Comparison of ENCODE assay signal across 26 cellular contexts in the genomic region with DNA sequence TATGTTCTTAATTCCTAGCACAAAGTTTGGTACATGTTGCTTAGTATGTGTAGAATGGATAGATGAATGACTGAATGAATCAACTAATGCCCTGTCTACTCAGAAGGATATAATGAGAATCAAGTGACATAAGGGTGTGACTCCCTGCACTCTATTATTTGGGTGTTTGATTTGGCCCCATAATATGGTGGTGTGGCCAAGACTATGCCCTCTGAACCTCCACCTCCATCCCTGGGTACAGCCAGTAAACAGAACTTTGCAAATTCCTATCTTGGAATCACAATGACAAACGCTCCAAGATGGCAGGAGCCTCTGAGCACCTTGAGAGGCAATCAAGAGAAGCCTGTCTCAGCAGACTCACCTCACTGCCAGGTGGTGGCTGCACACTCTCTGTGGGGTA.
DNase-seq lines count a peak whose midpoint lies in the region; ATAC-seq, FAIRE-seq and TF ChIP-seq lines count a peak whose summit lies in the region.
"Had no signal": no experiment of that assay in that cellular context is flagged by ENCODE, and none has a peak within 500 bp of the region (broad histone marks: within the 10 kb centered on the region; RNA-seq: fewer than 3 reads in every experiment).

No MANE protein-coding gene starts in this region.

- H2BK15ac ChIP-seq in IMR-90 (ENCODE audit: low read depth, low read length) (no peak overlapping the region; the same call in 2 of the 3 replicates), mesendoderm (replicated peaks; ENCODE audit: low read depth) (no peak overlapping the region)

- H3K27ac Mint-ChIP-seq in MCF 10A (ENCODE audit: low read depth, unreplicated experiment) (peak overlapping the region; percentile 88), astrocyte (ENCODE audit: unreplicated experiment) (no peak overlapping the region)
- H3K27ac Mint-ChIP-seq: CD4-positive, alpha-beta T cell; GM23338; H9; HFFc6 had no signal

- H4K8ac ChIP-seq in IMR-90 (ENCODE audit: low read depth in 2 of 2, low read length in 2 of 2) (no peak overlapping the region), mesendoderm (ENCODE audit: low read depth, low read length) (no peak overlapping the region)

- peaks cover 0 to 7% of the 10 kb centered on the region in 2 donors for H3K4me1 ChIP-seq in breast epithelium
- H3K4me1 ChIP-seq in IMR-90 (ENCODE audit: control insufficient read depth, insufficient read depth, low read length), result peaks cover 5% of the 10 kb centered on the region
- H3K4me1 ChIP-seq in astrocyte (ENCODE audit: insufficient read depth, low read length), result peaks cover 42% of the 10 kb centered on the region
- no peaks in the 10 kb centered on the region for H3K4me1 ChIP-seq in mesendoderm (ENCODE audit: control insufficient read depth, low read depth, low read length)

- in situ Hi-C loops in IMR-90 (cut with MboI; ENCODE audit: low sequenced_read_pairs), result no loop called here

- H3K79me1 ChIP-seq in IMR-90 (ENCODE audit: low read depth in 1 of 2, low read length in 2 of 2) (no peaks in the 10 kb centered on the region), mesendoderm (ENCODE audit: low read length) (no peaks in the 10 kb centered on the region)

- no peaks in the 10 kb centered on the region for H3K36me3 ChIP-seq in breast epithelium
- H3K36me3 ChIP-seq in IMR-90 (ENCODE audit: control insufficient read depth, insufficient read depth, low read length), result no peaks in the 10 kb centered on the region
- no peaks in the 10 kb centered on the region for H3K36me3 ChIP-seq in astrocyte (ENCODE audit: insufficient read depth, low read length)
- no peaks in the 10 kb centered on the region for H3K36me3 ChIP-seq in mesendoderm (ENCODE audit: control insufficient read depth, insufficient read depth, low read length)
- H3K36me3 ChIP-seq: BE2C; BLaER1 treated with 17β-estradiol and CSF1 and Interleukin-3, amounts not matched to agents 10 nM and 100 nM had no signal

- CTCF ChIA-PET in MCF 10A (lab: Yijun Ruan, JAX), result no interaction called here
- CTCF ChIA-PET in IMR-90 (lab: Yijun Ruan, JAX), result no interaction called here

- DNase-seq in MCF 10A (ENCODE audit: unreplicated experiment) (no peak), breast epithelium (ENCODE audit: low spot score in 2 of 2) (no peak), IMR-90 (no peak), astrocyte (ENCODE audit: low read depth) (no peak), mesendoderm (peak; percentile 8), NCI-H510A treated with DMSO at 0.1 percent for 48 hours (lab: John Stamatoyannopoulos, UW) (no peak), globus pallidus (ENCODE audit: low spot score) (no peak), NCI-H1092 treated with DMSO at 0.1 percent for 48 hours (lab: John Stamatoyannopoulos, UW) (no peak)
- DNase-seq: ACHN; AML-193; BE2C; Calu3; CD4-positive, alpha-beta T cell; COR-L47; DMS53; DMS79 treated with DMSO at 0.1 percent for 48 hours; GF-D8; H9; HFFc6 had no signal

- BruUV-seq in MCF 10A (replicated peaks; lab: Mats Ljungman, UMichigan) (no TSS peak), IMR-90 (replicated peaks; lab: Mats Ljungman, UMichigan) (no TSS peak)

- no peak overlapping the region for H3K18ac ChIP-seq in IMR-90 (ENCODE audit: low read depth, low read length)
- no peak overlapping the region for H3K18ac ChIP-seq in mesendoderm (ENCODE audit: low read length)

- WGBS in IMR-90 (ENCODE audit: extremely low coverage in 2 of 2, insufficient read length in 1 of 2), 2 experiments, result 100% methylated on average over 1 of the region's 1 CpG; no CpG with 5 or more reads in 1 of the 2 experiments
- no CpG with 5 or more reads among the region's 1 CpG for WGBS in mesendoderm (ENCODE audit: extremely low coverage, insufficient coverage, low lambda C conversion rate)

- H3K4me2 ChIP-seq in IMR-90 (ENCODE audit: low read depth, low read length), result no peak overlapping the region
- H3K4me2 ChIP-seq in astrocyte (ENCODE audit: low read length), result peak overlapping the region; percentile 41
- no peak overlapping the region for H3K4me2 ChIP-seq in mesendoderm (ENCODE audit: low read length)
- H3K4me2 ChIP-seq: BLaER1 treated with 17β-estradiol and CSF1 and Interleukin-3, amounts not matched to agents 10 nM and 100 nM; GM23338 had no signal

- H3K9ac ChIP-seq in IMR-90 (ENCODE audit: low read depth, low read length) (no peak overlapping the region), astrocyte (ENCODE audit: low read length) (no peak overlapping the region), mesendoderm (ENCODE audit: low read length) (no peak overlapping the region)
- H3K9ac ChIP-seq: BLaER1 treated with 17β-estradiol and CSF1 and Interleukin-3, amounts not matched to agents 10 nM and 100 nM had no signal

- peaks cover 4% of the 10 kb centered on the region; the same call in 1 of the 2 replicates for H3K9me1 ChIP-seq in IMR-90 (ENCODE audit: insufficient read depth, low read length)

- no peak for TF ChIP-seq POLR2A in breast epithelium (IDR thresholded peaks at IDR 0.05)
- TF ChIP-seq POLR2A in IMR-90 (IDR thresholded peaks at IDR 0.05; ENCODE audit: low read depth, low read length), result no peak

- H2AK9ac ChIP-seq in IMR-90 (replicated peaks; ENCODE audit: low read depth, low read length, poor library complexity), result peak overlapping the region; percentile 22

- H3K23ac ChIP-seq in IMR-90 (ENCODE audit: low read depth, low read length) (0 out of 2 replicates have a peak overlapping the region, but pooled peaks have one; percentile 25), mesendoderm (ENCODE audit: low read length) (no peak overlapping the region)

- no peak overlapping the region for H3K4me3 Mint-ChIP-seq in MCF 10A (ENCODE audit: unreplicated experiment)
- H3K4me3 Mint-ChIP-seq in astrocyte (ENCODE audit: unreplicated experiment), result no peak overlapping the region
- H3K4me3 Mint-ChIP-seq: CD14-positive monocyte; CD4-positive, alpha-beta T cell; GM23338; H9; HFFc6 had no signal

- H3K79me2 ChIP-seq in astrocyte (ENCODE audit: insufficient read depth, low read length) (no peaks in the 10 kb centered on the region), mesendoderm (ENCODE audit: control insufficient read depth, insufficient read depth, low read length) (no peaks in the 10 kb centered on the region)

- H3K27ac ChIP-seq in breast epithelium, result no peak overlapping the region
- H3K27ac ChIP-seq in IMR-90 (ENCODE audit: insufficient read depth, low read length), result no peak overlapping the region
- H3K27ac ChIP-seq in astrocyte (ENCODE audit: low read depth, low read length), result peak overlapping the region; percentile 22
- no peak overlapping the region for H3K27ac ChIP-seq in mesendoderm (ENCODE audit: low read depth, low read length)
- H3K27ac ChIP-seq: 22Rv1 had no signal

- POLR2A ChIA-PET in MCF 10A (lab: Yijun Ruan, JAX) (interaction anchor here (0.7 to 5.0 kb wide), 9 partner anchors 10 to 258 kb away, joined by 3 to 110 read pairs (median 10); no protein-coding TSS in a partner anchor), IMR-90 (lab: Charles Lee; ENCODE audit: unreplicated experiment) (no interaction called here)

- H3K4me3 ChIP-seq in breast epithelium (no peak overlapping the region), IMR-90 (ENCODE audit: insufficient read depth, low read depth, low read length) (no peak overlapping the region), astrocyte (ENCODE audit: insufficient read depth, low read depth, low read length) (no peak overlapping the region), mesendoderm (ENCODE audit: low read length) (no peak overlapping the region)
- H3K4me3 ChIP-seq: BLaER1 treated with 17β-estradiol and CSF1 and Interleukin-3, amounts not matched to agents 10 nM and 100 nM; GM23338 had no signal

- H3K4me1 Mint-ChIP-seq in MCF 10A (ENCODE audit: insufficient read depth, unreplicated experiment), result peaks cover 53% of the 10 kb centered on the region
- peaks cover 7% of the 10 kb centered on the region for H3K4me1 Mint-ChIP-seq in astrocyte (ENCODE audit: low read depth, unreplicated experiment)

- no peaks in the 10 kb centered on the region for H3K9me3 Mint-ChIP-seq in MCF 10A (ENCODE audit: unreplicated experiment)
- peaks cover 2% of the 10 kb centered on the region for H3K9me3 Mint-ChIP-seq in astrocyte (ENCODE audit: unreplicated experiment)
- H3K9me3 Mint-ChIP-seq: CD4-positive, alpha-beta T cell; GM23338; H9; HFFc6 had no signal

- H3K9me3 ChIP-seq in breast epithelium (no peaks in the 10 kb centered on the region), IMR-90 (ENCODE audit: control insufficient read depth, insufficient read depth, low read length) (no peaks in the 10 kb centered on the region), astrocyte (ENCODE audit: insufficient read depth, low read depth, low read length) (no peaks in the 10 kb centered on the region)
- H3K9me3 ChIP-seq: BE2C had no signal

- intact Hi-C loops in MCF 10A (cut with micrococcal nuclease) (no loop called here), breast epithelium (cut with DNase I; ENCODE audit: low total_unique reads) (no loop called here), IMR-90 (cut with micrococcal nuclease) (no loop called here)

- dilution Hi-C loops in IMR-90 (cut with HindIII; ENCODE audit: low sequenced_read_pairs, unreplicated experiment), result no loop called here

- no peak for ATAC-seq in IMR-90 (ENCODE audit: low read depth)
- ATAC-seq: GM23338 had no signal

- no peak for FAIRE-seq in astrocyte (lab: Jason Lieb, UNC)
- FAIRE-seq: A204.1, GM12891, GM18507 had no signal

- H4K5ac ChIP-seq in IMR-90 (ENCODE audit: low read depth, low read length) (no peak overlapping the region), mesendoderm (ENCODE audit: low read length) (no peak overlapping the region)

- H2BK120ac ChIP-seq in IMR-90 (ENCODE audit: low read depth, low read length) (no peak overlapping the region), mesendoderm (ENCODE audit: low read depth, low read length) (no peak overlapping the region)

- H2BK20ac ChIP-seq in IMR-90 (ENCODE audit: low read depth, low read length), result no peak overlapping the region

- TF ChIP-seq CTCF in MCF 10A (IDR thresholded peaks at IDR 0.05; ENCODE audit: unreplicated experiment) (no peak), breast epithelium (IDR thresholded peaks at IDR 0.05) (no peak), IMR-90 (conservative IDR thresholded peaks at IDR 0.05; ENCODE audit: low read depth, low read length) (no peak), astrocyte (IDR thresholded peaks at IDR 0.05; ENCODE audit: insufficient read depth, low read depth, low read length) (no peak)

- H4K91ac ChIP-seq in IMR-90 (ENCODE audit: insufficient read depth, low read depth, low read length), result no peak overlapping the region

- no peak overlapping the region for H3K56ac ChIP-seq in IMR-90 (ENCODE audit: extremely low read depth, insufficient read depth, low read length)
- no peak overlapping the region for H3K56ac ChIP-seq in mesendoderm (ENCODE audit: low read length)

- H4K20me1 ChIP-seq in IMR-90 (ENCODE audit: insufficient read depth, low read length) (no peaks in the 10 kb centered on the region), astrocyte (ENCODE audit: insufficient read depth, low read length) (no peaks in the 10 kb centered on the region)
- H4K20me1 ChIP-seq: BLaER1 treated with 17β-estradiol and CSF1 and Interleukin-3, amounts not matched to agents 10 nM and 100 nM had no signal

- H3K36me3 Mint-ChIP-seq in MCF 10A (ENCODE audit: insufficient read depth, unreplicated experiment) (peaks cover 10% of the 10 kb centered on the region), astrocyte (ENCODE audit: low read depth, unreplicated experiment) (no peaks in the 10 kb centered on the region)
- H3K36me3 Mint-ChIP-seq: CD14-positive monocyte had no signal

- no peak overlapping the region for H2AFZ ChIP-seq in IMR-90 (replicated peaks; ENCODE audit: low read length, poor library complexity)
- no peak overlapping the region for H2AFZ ChIP-seq in astrocyte (ENCODE audit: low read depth, low read length)
- H2AFZ ChIP-seq: GM23338 had no signal

- H2AK5ac ChIP-seq in IMR-90 (ENCODE audit: low read depth, low read length) (0 out of 2 replicates have a peak overlapping the region, but pooled peaks have one; percentile 13), mesendoderm (ENCODE audit: low read length) (no peak overlapping the region)

- TF ChIP-seq RAD21 in IMR-90 (IDR thresholded peaks at IDR 0.05; ENCODE audit: low read length), result no peak

- H3K27me3 ChIP-seq in breast epithelium (no peaks in the 10 kb centered on the region), IMR-90 (ENCODE audit: control insufficient read depth, insufficient read depth, low read length) (no peaks in the 10 kb centered on the region), astrocyte (ENCODE audit: insufficient read depth, low read length) (no peaks in the 10 kb centered on the region), mesendoderm (ENCODE audit: insufficient read depth, low read length, poor library complexity) (no peaks in the 10 kb centered on the region)
- H3K27me3 ChIP-seq: BE2C; BLaER1 treated with 17β-estradiol and CSF1 and Interleukin-3, amounts not matched to agents 10 nM and 100 nM had no signal

- H2BK5ac ChIP-seq in IMR-90 (ENCODE audit: low read depth, low read length, poor library complexity, severe bottlenecking) (no peak overlapping the region), mesendoderm (ENCODE audit: low read length) (no peak overlapping the region)

- no peak overlapping the region for H3K14ac ChIP-seq in IMR-90 (replicated peaks; ENCODE audit: low read depth, low read length)

- H3K27me3 Mint-ChIP-seq in MCF 10A (ENCODE audit: insufficient read depth, unreplicated experiment) (no peaks in the 10 kb centered on the region), astrocyte (ENCODE audit: low read depth, unreplicated experiment) (peaks cover 9% of the 10 kb centered on the region)

- H3K4ac ChIP-seq in IMR-90 (ENCODE audit: low read depth, low read length), result no peak overlapping the region
- no peak overlapping the region for H3K4ac ChIP-seq in mesendoderm (ENCODE audit: low read depth, low read length)
